14 cellular contexts compared by ENCODE assay signal in genomic region chr7:151699147-151699546, GRCh38.
DNase-seq lines count a peak whose midpoint lies in the region; ATAC-seq, FAIRE-seq and TF ChIP-seq lines count a peak whose summit lies in the region.
"Had no signal": no experiment of that assay in that cellular context is flagged by ENCODE, and none has a peak within 500 bp of the region (broad histone marks: within the 10 kb centered on the region; RNA-seq: fewer than 3 reads in every experiment).

No MANE protein-coding gene starts in this region.

- no peaks in the 10 kb centered on the region for H3K4me1 ChIP-seq in fibroblast of lung (ENCODE audit: control insufficient read depth, extremely low read depth, insufficient read depth, low read length)

- no peak for TF ChIP-seq CTCF in fibroblast of lung (conservative IDR thresholded peaks at IDR 0.05 in 1 of 2, IDR thresholded peaks at IDR 0.05 in 1 of 2; ENCODE audit: low read depth in 1 of 2, low read length in 2 of 2)

- H3K4me1 Mint-ChIP-seq in stimulated activated effector memory CD8-positive, alpha-beta T cell treated with anti-CD3 and anti-CD28 coated beads, Interleukin-12 subunit alpha, Interleukin-12 subunit beta, amount 100 ng/mL, for 72 hours = peaks cover 22% of the 10 kb centered on the region

- H3K79me2 ChIP-seq in fibroblast of lung (ENCODE audit: control insufficient read depth, insufficient read depth, low read length) = no peaks in the 10 kb centered on the region

- DNase-seq in NCI-H510A treated with DMSO at 0.1 percent for 48 hours (lab: John Stamatoyannopoulos, UW) (peak; percentile 1), NCI-H510A (lab: John Stamatoyannopoulos, UW) (no peak), RCC 7860 (ENCODE audit: low spot score) (peak; percentile 100), fibroblast of lung (ENCODE audit: low read depth in 2 of 2) (peak; percentile 86 to 98)
- no peak for DNase-seq in stimulated activated effector memory CD8-positive, alpha-beta T cell treated with anti-CD3 and anti-CD28 coated beads, Interleukin-12 subunit alpha, Interleukin-12 subunit beta, amount 100 ng/mL, for 72 hours (ENCODE audit: low spot score in 2 of 2)
- DNase-seq: activated CD4-positive, CD25-positive, alpha-beta regulatory T cell; activated T-cell treated with anti-CD3 and anti-CD28 coated beads, Interleukin-2, amount 50 U/mL, for 4 hours; aorta had no signal

- H3K36me3 Mint-ChIP-seq in stimulated activated effector memory CD8-positive, alpha-beta T cell treated with anti-CD3 and anti-CD28 coated beads, Interleukin-12 subunit alpha, Interleukin-12 subunit beta, amount 100 ng/mL, for 72 hours = no peaks in the 10 kb centered on the region

- H2AFZ ChIP-seq in fibroblast of lung (ENCODE audit: low read length) = no peak overlapping the region

- no peak overlapping the region for H3K4me3 Mint-ChIP-seq in stimulated activated effector memory CD8-positive, alpha-beta T cell treated with anti-CD3 and anti-CD28 coated beads, Interleukin-12 subunit alpha, Interleukin-12 subunit beta, amount 100 ng/mL, for 72 hours
- H3K4me3 Mint-ChIP-seq: activated T-cell treated with anti-CD3 and anti-CD28 coated beads, Interleukin-2, amount 50 U/mL, for 4 hours had no signal

- no peaks in the 10 kb centered on the region for H4K20me1 ChIP-seq in fibroblast of lung (ENCODE audit: control insufficient read depth, extremely low read depth, insufficient read depth, low read length)

- ATAC-seq in stimulated activated effector memory CD8-positive, alpha-beta T cell treated with anti-CD3 and anti-CD28 coated beads, Interleukin-12 subunit alpha, Interleukin-12 subunit beta, amount 100 ng/mL, for 72 hours = no peak
- ATAC-seq in GM21723 (IDR thresholded peaks at IDR 0.05; ENCODE audit: unreplicated experiment) (no peak), GM21360 (IDR thresholded peaks at IDR 0.05; ENCODE audit: unreplicated experiment) (no peak), HG03442 (IDR thresholded peaks at IDR 0.05; ENCODE audit: unreplicated experiment) (no peak)
- ATAC-seq: activated T-cell treated with anti-CD3 and anti-CD28 coated beads, Interleukin-2, amount 50 U/mL, for 4 hours had no signal

- H3K9me3 Mint-ChIP-seq in stimulated activated effector memory CD8-positive, alpha-beta T cell treated with anti-CD3 and anti-CD28 coated beads, Interleukin-12 subunit alpha, Interleukin-12 subunit beta, amount 100 ng/mL, for 72 hours = no peaks in the 10 kb centered on the region
- H3K9me3 Mint-ChIP-seq: activated T-cell treated with anti-CD3 and anti-CD28 coated beads, Interleukin-2, amount 50 U/mL, for 4 hours had no signal

- H3K36me3 ChIP-seq in fibroblast of lung (ENCODE audit: control insufficient read depth, insufficient read depth, low read length) = no peaks in the 10 kb centered on the region
- H3K36me3 ChIP-seq: thoracic aorta had no signal

- no peak overlapping the region for H3K9ac ChIP-seq in fibroblast of lung (ENCODE audit: insufficient read depth, low read length)

- no peaks in the 10 kb centered on the region for H3K9me3 ChIP-seq in fibroblast of lung (ENCODE audit: control insufficient read depth, insufficient read depth, low read depth, low read length)
- H3K9me3 ChIP-seq: thoracic aorta had no signal

- H3K4me3 ChIP-seq in fibroblast of lung (replicated peaks in 1 of 4; ENCODE audit: control extremely low read depth in 1 of 4, insufficient read depth in 1 of 4, low read depth in 3 of 4, low read length in 4 of 4) = no peak overlapping the region
- H3K4me3 ChIP-seq: thoracic aorta had no signal

- H3K4me2 ChIP-seq in fibroblast of lung (ENCODE audit: extremely low read depth, insufficient read depth, low read length) = no peak overlapping the region

- peak; percentile 100 for FAIRE-seq in RCC 7860 (lab: Jason Lieb, UNC)
- FAIRE-seq: A204.1, endothelial cell of umbilical vein had no signal

- no peaks in the 10 kb centered on the region for H3K27me3 ChIP-seq in fibroblast of lung (ENCODE audit: control insufficient read depth, insufficient read depth, low read length)

- no peak overlapping the region for H3K27ac ChIP-seq in fibroblast of lung (ENCODE audit: insufficient read depth, low read length)
- H3K27ac ChIP-seq: thoracic aorta had no signal

- H3K27ac Mint-ChIP-seq in stimulated activated effector memory CD8-positive, alpha-beta T cell treated with anti-CD3 and anti-CD28 coated beads, Interleukin-12 subunit alpha, Interleukin-12 subunit beta, amount 100 ng/mL, for 72 hours = peak overlapping the region; percentile 13

Comparison
In these comparisons a context has a peak if more than half of its experiments do, and no peak if none do; other contexts are left out.
1. DNase-seq: peak in NCI-H510A treated with DMSO at 0.1 percent for 48 hours (single experiment), RCC 7860 (single experiment) and fibroblast of lung (2 of 2); none in NCI-H510A (single experiment) and stimulated activated effector memory CD8-positive, alpha-beta T cell treated with anti-CD3 and anti-CD28 coated beads, Interleukin-12 subunit alpha, Interleukin-12 subunit beta, amount 100 ng/mL, for 72 hours (0 of 2).